ENCODE assay signal across 3 cellular contexts in the genomic region with DNA sequence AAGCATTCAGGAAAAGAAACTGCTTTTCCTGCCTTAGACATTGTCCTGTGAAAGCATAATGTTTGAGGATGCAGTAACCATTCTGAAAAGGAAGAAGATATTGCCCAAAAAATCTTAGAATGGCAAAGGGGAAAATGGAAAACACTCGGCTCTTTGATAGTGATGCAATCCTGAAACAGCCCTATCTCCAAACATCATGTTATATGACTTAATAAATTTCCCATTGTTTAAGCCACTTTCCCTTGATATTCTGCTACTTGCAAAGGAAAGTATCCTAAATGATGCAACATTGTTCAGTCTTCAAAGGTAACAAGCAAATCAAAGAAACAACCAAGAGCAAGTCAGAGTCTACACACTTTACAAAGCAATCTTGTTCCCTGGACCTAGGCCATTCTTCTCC.
A peak's percentile ranks its signal among the peaks of the same experiment; 100 is the strongest.
TF ChIP-seq lines count a peak whose summit lies in the region.

No MANE protein-coding gene starts in this region.

TF ChIP-seq in HEK293, 187 proteins besides CTCF, POLR2A, EP300 and RAD21:
- no peak for TF ChIP-seq KLF8 (tag by site-specific recombination; IDR thresholded peaks at IDR 0.05)
- 0 out of 2 replicates have a peak, but pooled peaks have one; percentile 44 for TF ChIP-seq PRDM1 (tag by site-specific recombination; IDR thresholded peaks at IDR 0.05)

TF ChIP-seq in WTC11, 78 proteins besides CTCF, POLR2A, EP300 and RAD21:
- TF ChIP-seq CREB1 (CRISPR knock-in tag; IDR thresholded peaks at IDR 0.05) (no peak), NFE2L1 (CRISPR knock-in tag; IDR thresholded peaks at IDR 0.05) (no peak), HMGA2 (CRISPR knock-in tag; IDR thresholded peaks at IDR 0.05) (no peak), MXD4 (CRISPR knock-in tag; IDR thresholded peaks at IDR 0.05; ENCODE audit: borderline replicate concordance) (no peak), PRRX2 (CRISPR knock-in tag; IDR thresholded peaks at IDR 0.05) (no peak), KAT7 (CRISPR knock-in tag; IDR thresholded peaks at IDR 0.05; ENCODE audit: borderline replicate concordance) (no peak), TCF7 (CRISPR knock-in tag; IDR thresholded peaks at IDR 0.05; ENCODE audit: low read depth) (no peak), GRHL2 (CRISPR knock-in tag; IDR thresholded peaks at IDR 0.05; ENCODE audit: insufficient replicate concordance, severe bottlenecking) (no peak), JAZF1 (CRISPR knock-in tag; IDR thresholded peaks at IDR 0.05) (no peak)
- TF ChIP-seq, protein P1, sequence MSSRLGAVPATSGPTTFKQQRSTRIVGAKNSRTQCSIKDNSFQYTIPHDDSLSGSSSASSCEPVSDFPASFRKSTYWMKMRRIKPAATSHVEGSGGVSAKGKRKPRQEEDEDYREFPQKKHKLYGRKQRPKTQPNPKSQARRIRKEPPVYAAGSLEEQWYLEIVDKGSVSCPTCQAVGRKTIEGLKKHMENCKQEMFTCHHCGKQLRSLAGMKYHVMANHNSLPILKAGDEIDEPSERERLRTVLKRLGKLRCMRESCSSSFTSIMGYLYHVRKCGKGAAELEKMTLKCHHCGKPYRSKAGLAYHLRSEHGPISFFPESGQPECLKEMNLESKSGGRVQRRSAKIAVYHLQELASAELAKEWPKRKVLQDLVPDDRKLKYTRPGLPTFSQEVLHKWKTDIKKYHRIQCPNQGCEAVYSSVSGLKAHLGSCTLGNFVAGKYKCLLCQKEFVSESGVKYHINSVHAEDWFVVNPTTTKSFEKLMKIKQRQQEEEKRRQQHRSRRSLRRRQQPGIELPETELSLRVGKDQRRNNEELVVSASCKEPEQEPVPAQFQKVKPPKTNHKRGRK (CRISPR knock-in tag; IDR thresholded peaks at IDR 0.05; ENCODE audit: borderline replicate concordance): no peak

TF ChIP-seq in endothelial cell of umbilical vein, 7 proteins besides CTCF, POLR2A, EP300 and RAD21:
- no peak for TF ChIP-seq POLR2AphosphoS5 (IDR thresholded peaks at IDR 0.05; ENCODE audit: insufficient read depth, low read depth, low read length)
- TF ChIP-seq MYC (IDR thresholded peaks at IDR 0.05; ENCODE audit: low read depth, low read length): no peak
- no peak for TF ChIP-seq FOS (IDR thresholded peaks at IDR 0.05; ENCODE audit: borderline replicate concordance, insufficient read depth, low read length)
- no peak for TF ChIP-seq EZH2 (IDR thresholded peaks at IDR 0.05; ENCODE audit: borderline replicate concordance, low read depth, low read length, severe bottlenecking)
- no peak for TF ChIP-seq GATA2 (IDR thresholded peaks at IDR 0.05; ENCODE audit: insufficient read depth, insufficient read length, low read depth, low read length)
- TF ChIP-seq MAX (IDR thresholded peaks at IDR 0.05; ENCODE audit: insufficient read depth, insufficient read length): no peak
- TF ChIP-seq JUN (IDR thresholded peaks at IDR 0.05; ENCODE audit: borderline replicate concordance, insufficient read depth, insufficient read length, low read depth): no peak
